ENCODE assay signal across 20 cellular contexts in the genomic region with DNA sequence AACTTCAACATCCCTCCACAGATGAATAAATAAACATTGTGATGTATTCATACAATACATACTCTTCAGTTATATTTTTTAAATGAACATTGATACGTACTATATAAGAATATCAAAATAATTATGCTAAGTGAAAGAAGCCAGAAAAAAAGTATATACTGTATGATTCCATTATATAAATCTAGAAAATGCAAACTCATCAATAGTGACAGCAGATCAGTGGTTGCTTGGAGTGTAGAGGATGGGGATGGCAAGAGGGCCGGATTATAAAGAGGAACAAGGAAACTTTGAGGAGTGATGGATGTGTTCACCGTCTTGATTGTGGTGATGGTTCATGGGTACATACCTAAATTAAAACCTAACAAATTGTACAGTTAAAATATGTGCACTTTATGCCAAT.
"Had no signal": no experiment of that assay in that cellular context is flagged by ENCODE, and none has a peak within 500 bp of the region (broad histone marks: within the 10 kb centered on the region; RNA-seq: fewer than 3 reads in every experiment).

No MANE protein-coding gene starts in this region.

- DNase-seq: Kasumi-1, MM.1S, NCI-H1092 treated with DMSO at 0.1 percent for 48 hours, NCI-H1436, NCI-H187, NCI-H2029, NCI-H2081 treated with DMSO at 0.1 percent for 48 hours, NCI-H2171, NCI-H226, NCI-H446, NCI-H510A, NCI-H524 treated with DMSO at 0.1 percent for 48 hours, NCI-H69, NCI-H774, Right ventricle myocardium superior, RPMI8226, SIG-M5 had no signal

- H3K27ac ChIP-seq: KMS-11, SJSA1, SK-N-MC had no signal

- H3K4me3 ChIP-seq: SJSA1, SK-N-MC had no signal

- H3K27me3 ChIP-seq: SJSA1 had no signal

- H3K9me3 ChIP-seq: SJSA1 had no signal
